ENCODE assay signal across 22 cellular contexts in genomic region chr9:76271755-76272154, GRCh38.
"Had no signal": no experiment of that assay in that cellular context is flagged by ENCODE, and none has a peak within 500 bp of the region (broad histone marks: within the 10 kb centered on the region; RNA-seq: fewer than 3 reads in every experiment).

No MANE protein-coding gene starts in this region.

- H3K36me3 Mint-ChIP-seq: memory B cell; natural killer cell; stimulated activated effector memory CD8-positive, alpha-beta T cell treated with anti-CD3 and anti-CD28 coated beads, Interleukin-12 subunit alpha, Interleukin-12 subunit beta, amount 100 ng/mL, for 72 hours had no signal

- H3K4me3 ChIP-seq: ascending aorta, esophagus squamous epithelium, gastroesophageal sphincter, heart left ventricle, pancreas, right lobe of liver, smooth muscle cell, thoracic aorta, upper lobe of left lung had no signal

- H3K27me3 Mint-ChIP-seq: activated B cell treated with CpG ODN at 0.5 μM for 24 hours; activated T-helper 17 cell treated with anti-CD3 and anti-CD28 coated beads, Interleukin-2, amount 50 U/mL, for 72 hours; memory B cell had no signal

- H3K4me1 Mint-ChIP-seq: activated B cell treated with CpG ODN at 0.5 μM for 24 hours; activated CD4-positive, alpha-beta memory T cell treated with anti-CD3 and anti-CD28 coated beads, Interleukin-2, amount 10 ng/mL, durations not matched to agents 7 days and 5 days; activated T-helper 17 cell treated with anti-CD3 and anti-CD28 coated beads, Interleukin-2, amount 50 U/mL, for 72 hours; immature natural killer cell; memory B cell; natural killer cell; stimulated activated effector memory CD8-positive, alpha-beta T cell treated with anti-CD3 and anti-CD28 coated beads, Interleukin-12 subunit alpha, Interleukin-12 subunit beta, amount 100 ng/mL, for 72 hours had no signal

- H3K27ac Mint-ChIP-seq: activated B cell treated with CpG ODN at 0.5 μM for 24 hours; activated CD4-positive, alpha-beta memory T cell treated with anti-CD3 and anti-CD28 coated beads, Interleukin-2, amount 10 ng/mL, durations not matched to agents 7 days and 5 days; activated T-helper 17 cell treated with anti-CD3 and anti-CD28 coated beads, Interleukin-2, amount 50 U/mL, for 72 hours; effector memory CD8-positive, alpha-beta T cell; immature natural killer cell; memory B cell; natural killer cell; stimulated activated effector memory CD8-positive, alpha-beta T cell treated with anti-CD3 and anti-CD28 coated beads, Interleukin-12 subunit alpha, Interleukin-12 subunit beta, amount 100 ng/mL, for 72 hours had no signal

- H3K4me3 Mint-ChIP-seq: activated B cell treated with CpG ODN at 0.5 μM for 24 hours; activated CD4-positive, alpha-beta memory T cell treated with anti-CD3 and anti-CD28 coated beads, Interleukin-2, amount 10 ng/mL, durations not matched to agents 7 days and 5 days; activated T-helper 17 cell treated with anti-CD3 and anti-CD28 coated beads, Interleukin-2, amount 50 U/mL, for 72 hours; effector memory CD8-positive, alpha-beta T cell; immature natural killer cell; memory B cell; natural killer cell; stimulated activated effector memory CD8-positive, alpha-beta T cell treated with anti-CD3 and anti-CD28 coated beads, Interleukin-12 subunit alpha, Interleukin-12 subunit beta, amount 100 ng/mL, for 72 hours had no signal

- DNase-seq: activated B cell treated with CpG ODN at 0.5 μM for 24 hours; activated CD4-positive, alpha-beta memory T cell treated with anti-CD3 and anti-CD28 coated beads, Interleukin-2, amount 10 ng/mL, durations not matched to agents 7 days and 5 days; activated CD4-positive, alpha-beta T cell treated with anti-CD3 and anti-CD28 coated beads for 48 hours; activated naive CD4-positive, alpha-beta T cell treated with Interleukin-2 at 50 U/mL for 16 hours; activated T-cell treated with anti-CD3 and anti-CD28 coated beads, Interleukin-2, amount 50 U/mL, for 1 hour; effector memory CD8-positive, alpha-beta T cell; esophagus squamous epithelium; heart left ventricle; immature natural killer cell; natural killer cell; pancreas; right lobe of liver; SK-N-SH; stimulated activated CD4-positive, alpha-beta T cell treated with anti-CD3 and anti-CD28 coated beads, Interleukin-4, amount 100 ng/mL, for 24 hours; upper lobe of left lung had no signal

- H3K9me3 Mint-ChIP-seq: activated B cell treated with CpG ODN at 0.5 μM for 24 hours; activated CD4-positive, alpha-beta memory T cell treated with anti-CD3 and anti-CD28 coated beads, Interleukin-2, amount 10 ng/mL, durations not matched to agents 7 days and 5 days; activated T-helper 17 cell treated with anti-CD3 and anti-CD28 coated beads, Interleukin-2, amount 50 U/mL, for 72 hours; effector memory CD8-positive, alpha-beta T cell; natural killer cell; stimulated activated effector memory CD8-positive, alpha-beta T cell treated with anti-CD3 and anti-CD28 coated beads, Interleukin-12 subunit alpha, Interleukin-12 subunit beta, amount 100 ng/mL, for 72 hours had no signal

- ATAC-seq: activated T-helper 17 cell treated with anti-CD3 and anti-CD28 coated beads, Interleukin-2, amount 50 U/mL, for 72 hours; effector memory CD8-positive, alpha-beta T cell; gastroesophageal sphincter; heart left ventricle; natural killer cell; pancreas; right lobe of liver; stimulated activated effector memory CD8-positive, alpha-beta T cell treated with anti-CD3 and anti-CD28 coated beads, Interleukin-12 subunit alpha, Interleukin-12 subunit beta, amount 100 ng/mL, for 72 hours had no signal
